In the genomic region with DNA sequence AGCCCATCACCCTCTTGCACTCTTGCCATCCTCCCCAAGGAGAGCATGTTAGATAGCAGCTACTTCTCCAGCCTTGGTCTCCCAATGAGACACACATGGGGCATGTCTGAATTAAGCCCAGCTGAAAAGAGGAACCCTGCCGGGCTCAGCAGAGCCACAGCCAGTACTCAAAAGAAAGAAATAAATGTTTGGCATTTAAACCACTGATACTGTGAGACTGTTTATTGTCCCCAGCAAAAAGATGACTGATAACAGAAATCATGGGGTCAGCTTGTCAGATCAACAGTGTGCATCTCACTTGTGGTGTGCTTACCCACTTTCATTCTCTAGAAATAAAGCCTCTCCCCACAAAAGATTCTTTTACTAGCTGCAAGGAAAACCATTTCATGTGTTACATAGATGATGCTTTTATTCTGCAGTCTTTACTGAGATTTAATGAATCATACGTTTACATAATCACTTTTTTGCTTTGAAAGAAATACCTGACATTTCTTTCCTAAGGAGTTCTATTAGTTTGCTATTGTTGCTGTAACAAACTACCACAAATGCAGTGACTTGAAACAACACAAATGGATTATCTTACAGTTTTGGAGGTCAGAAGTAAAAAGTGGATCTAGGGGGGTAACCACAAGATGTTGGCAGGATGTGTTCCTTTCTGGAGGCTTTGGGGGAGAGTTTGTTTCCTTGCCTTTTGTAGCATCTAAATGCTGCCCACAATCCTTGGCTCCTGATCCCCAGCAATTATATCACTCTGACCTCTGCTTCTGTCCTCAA, we compare ENCODE assay signal across 11 cellular contexts. TPM values are rescaled to one million over a fixed set of nuclear protein-coding genes. Genes with fewer than 3 reads are reported as not detected.
DNase-seq lines count a peak whose midpoint lies in the region; ATAC-seq and TF ChIP-seq lines count a peak whose summit lies in the region.
"Had no signal": no experiment of that assay in that cellular context is flagged by ENCODE, and none has a peak within 500 bp of the region (broad histone marks: within the 10 kb centered on the region; RNA-seq: fewer than 3 reads in every experiment).

No MANE protein-coding gene starts in this region.

- 27% methylated on average over 2 of the region's 2 CpGs for WGBS in SK-N-SH (ENCODE audit: low lambda C conversion rate)
- 38 to 49% (median 41%) methylated on average over 2 of the region's 2 CpGs for WGBS in heart left ventricle, 4 donors

- no peak for TF ChIP-seq EP300 in SK-N-SH (IDR thresholded peaks at IDR 0.05; ENCODE audit: borderline replicate concordance in 1 of 2, low read depth in 1 of 2, low read length in 1 of 2)

- H3K36me3 Mint-ChIP-seq in HFFc6 (ENCODE audit: low read depth): no peaks in the 10 kb centered on the region
- H3K36me3 Mint-ChIP-seq: activated naive CD8-positive, alpha-beta T cell treated with anti-CD3 and anti-CD28 coated beads, Interleukin-2, amount 10 ng/mL, durations not matched to agents 7 days and 5 days had no signal

- no peak overlapping the region for H3K27ac Mint-ChIP-seq in HFFc6
- H3K27ac Mint-ChIP-seq: activated naive CD8-positive, alpha-beta T cell treated with anti-CD3 and anti-CD28 coated beads, Interleukin-2, amount 10 ng/mL, durations not matched to agents 7 days and 5 days had no signal

- DNase-seq in SK-N-SH (peak; percentile 17), Kasumi-1 (lab: John Stamatoyannopoulos, UW) (peak; percentile 22 to 28), renal cortical epithelial cell (ENCODE audit: low read depth) (peak; percentile 89), colonic mucosa (no peak), heart left ventricle (no peak), HFFc6 (no peak)
- DNase-seq: activated naive CD8-positive, alpha-beta T cell treated with anti-CD3 and anti-CD28 coated beads, Interleukin-2, amount 10 ng/mL, durations not matched to agents 7 days and 5 days; MG63; Peyer's patch had no signal

- H3K27me3 ChIP-seq in SK-N-SH (ENCODE audit: insufficient read depth): no peaks in the 10 kb centered on the region
- H3K27me3 ChIP-seq in colonic mucosa: no peaks in the 10 kb centered on the region
- no peaks in the 10 kb centered on the region for H3K27me3 ChIP-seq in heart left ventricle
- H3K27me3 ChIP-seq: MG63, Peyer's patch had no signal

- intact Hi-C loops in colonic mucosa (cut with DNase I): no loop called here
- intact Hi-C loops in heart left ventricle (cut with DNase I): no loop called here

- H3K4me3 ChIP-seq in SK-N-SH (ENCODE audit: low read depth in 2 of 2, low read length in 1 of 2) (no peak overlapping the region), colonic mucosa (no peak overlapping the region), heart left ventricle (no peak overlapping the region)
- H3K4me3 ChIP-seq: MG63, Peyer's patch had no signal

- H3K9me3 Mint-ChIP-seq in HFFc6: no peaks in the 10 kb centered on the region; the same call in 1 of the 2 replicates
- H3K9me3 Mint-ChIP-seq: activated naive CD8-positive, alpha-beta T cell treated with anti-CD3 and anti-CD28 coated beads, Interleukin-2, amount 10 ng/mL, durations not matched to agents 7 days and 5 days had no signal

- H3K9ac ChIP-seq in SK-N-SH (no peak overlapping the region), colonic mucosa (ENCODE audit: low read depth in 2 of 2, low read length in 2 of 2) (no peak overlapping the region)

- CTCF ChIA-PET in SK-N-SH (lab: Yijun Ruan, JAX): interaction anchor here (0.7 to 1.8 kb wide), 6 partner anchors 9 to 931 kb away, joined by 3 to 5 read pairs (median 4); no protein-coding TSS in a partner anchor

- H3K27ac ChIP-seq in SK-N-SH (ENCODE audit: low read depth in 2 of 2, low read length in 1 of 2) (no peak overlapping the region), colonic mucosa (no peak overlapping the region), heart left ventricle (no peak overlapping the region)
- H3K27ac ChIP-seq: Peyer's patch had no signal

- ATAC-seq in SK-N-SH treated with all-trans-retinoic acid at 6 μM for 48 hours (no peak; the same call in 2 of the 3 replicates), HG02798 (IDR thresholded peaks at IDR 0.05; ENCODE audit: poor library complexity, unreplicated experiment) (peak; percentile 56), heart left ventricle (no peak)

- H3K4me1 ChIP-seq in SK-N-SH (ENCODE audit: control insufficient read depth in 1 of 2, insufficient read depth in 2 of 2, low read depth in 1 of 2, low read length in 1 of 2): peaks cover 0 to 4% of the 10 kb centered on the region in 2 experiments; a peak in 2 of 4 replicates
- H3K4me1 ChIP-seq in colonic mucosa: no peaks in the 10 kb centered on the region
- no peaks in the 10 kb centered on the region for H3K4me1 ChIP-seq in heart left ventricle
- H3K4me1 ChIP-seq: Peyer's patch had no signal

- H3K9me3 ChIP-seq in SK-N-SH (no peaks in the 10 kb centered on the region), colonic mucosa (no peaks in the 10 kb centered on the region), heart left ventricle (peaks cover 0 to 5% (median 0%) of the 10 kb centered on the region in 12 donors)
- H3K9me3 ChIP-seq: MG63, Peyer's patch had no signal

- TF ChIP-seq POLR2A in heart left ventricle (IDR thresholded peaks at IDR 0.05): no peak

- POLR2A ChIA-PET in SK-N-SH (lab: Yijun Ruan, JAX): no interaction called here

- H3K36me3 ChIP-seq in SK-N-SH (replicated peaks in 1 of 2; ENCODE audit: control insufficient read depth in 1 of 2, insufficient read depth in 2 of 2, low read length in 1 of 2): no peaks in the 10 kb centered on the region
- H3K36me3 ChIP-seq in colonic mucosa: no peaks in the 10 kb centered on the region
- no peaks in the 10 kb centered on the region for H3K36me3 ChIP-seq in heart left ventricle
- H3K36me3 ChIP-seq: MG63, Peyer's patch had no signal

- no peak for TF ChIP-seq RAD21 in SK-N-SH (IDR thresholded peaks at IDR 0.05; ENCODE audit: low read length)

- H3K4me2 ChIP-seq in SK-N-SH: no peak overlapping the region

- no peaks in the 10 kb centered on the region for H3K4me1 Mint-ChIP-seq in HFFc6 (ENCODE audit: low read depth)

- no peak overlapping the region for H3K4me3 Mint-ChIP-seq in HFFc6
- H3K4me3 Mint-ChIP-seq: activated naive CD8-positive, alpha-beta T cell treated with anti-CD3 and anti-CD28 coated beads, Interleukin-2, amount 10 ng/mL, durations not matched to agents 7 days and 5 days had no signal

- no peaks in the 10 kb centered on the region for H3K79me2 ChIP-seq in SK-N-SH (ENCODE audit: insufficient read depth)

- H4K20me1 ChIP-seq in SK-N-SH (ENCODE audit: insufficient read depth): no peaks in the 10 kb centered on the region

- H3K9me2 ChIP-seq in SK-N-SH: no peaks in the 10 kb centered on the region; the same call in 1 of the 2 replicates

- TF ChIP-seq CTCF in SK-N-SH (IDR thresholded peaks at IDR 0.05) (no peak), colonic mucosa (IDR thresholded peaks at IDR 0.05) (no peak), heart left ventricle (IDR thresholded peaks at IDR 0.05) (no peak), HFFc6 (IDR thresholded peaks at IDR 0.05) (no peak)

- H3F3A ChIP-seq in SK-N-SH (replicated peaks; ENCODE audit: insufficient read depth): no peaks in the 10 kb centered on the region

- H3K27me3 Mint-ChIP-seq in HFFc6 (ENCODE audit: insufficient read depth): no peaks in the 10 kb centered on the region

- no peak overlapping the region for H2AFZ ChIP-seq in SK-N-SH (ENCODE audit: low read depth)

TF ChIP-seq in SK-N-SH, 30 proteins besides CTCF, POLR2A, EP300 and RAD21:
- TF ChIP-seq GATA2 (CRISPR knock-in tag; IDR thresholded peaks at IDR 0.05) (0 out of 2 replicates have a peak, but pooled peaks have one; percentile 21), CHD2 (IDR thresholded peaks at IDR 0.05; ENCODE audit: low read length, partially characterized antibody) (no peak)
TF ChIP-seq in SK-N-SH: peak in this region for 1.

TF ChIP-seq in SK-N-SH treated with all-trans-retinoic acid at 6 μM for 48 hours, 23 proteins besides CTCF, POLR2A, EP300 and RAD21 (continues in another document):
- TF ChIP-seq, protein P1, sequence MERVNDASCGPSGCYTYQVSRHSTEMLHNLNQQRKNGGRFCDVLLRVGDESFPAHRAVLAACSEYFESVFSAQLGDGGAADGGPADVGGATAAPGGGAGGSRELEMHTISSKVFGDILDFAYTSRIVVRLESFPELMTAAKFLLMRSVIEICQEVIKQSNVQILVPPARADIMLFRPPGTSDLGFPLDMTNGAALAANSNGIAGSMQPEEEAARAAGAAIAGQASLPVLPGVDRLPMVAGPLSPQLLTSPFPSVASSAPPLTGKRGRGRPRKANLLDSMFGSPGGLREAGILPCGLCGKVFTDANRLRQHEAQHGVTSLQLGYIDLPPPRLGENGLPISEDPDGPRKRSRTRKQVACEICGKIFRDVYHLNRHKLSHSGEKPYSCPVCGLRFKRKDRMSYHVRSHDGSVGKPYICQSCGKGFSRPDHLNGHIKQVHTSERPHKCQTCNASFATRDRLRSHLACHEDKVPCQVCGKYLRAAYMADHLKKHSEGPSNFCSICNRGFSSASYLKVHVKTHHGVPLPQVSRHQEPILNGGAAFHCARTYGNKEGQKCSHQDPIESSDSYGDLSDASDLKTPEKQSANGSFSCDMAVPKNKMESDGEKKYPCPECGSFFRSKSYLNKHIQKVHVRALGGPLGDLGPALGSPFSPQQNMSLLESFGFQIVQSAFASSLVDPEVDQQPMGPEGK (CRISPR knock-in tag; IDR thresholded peaks at IDR 0.05; ENCODE audit: borderline replicate concordance): no peak
- TF ChIP-seq ZFP3 (CRISPR knock-in tag; IDR thresholded peaks at IDR 0.05) (no peak), ZNF70 (CRISPR knock-in tag; IDR thresholded peaks at IDR 0.05) (no peak)

RNA-seq across cellular contexts. Expression of a gene that starts 20.9 kb away (rescaled TPM):
- polyA plus RNA-seq in SK-N-SH (2012; rRNA removed): 0.42 and 0.44 TPM in 2 replicates
- 0.43 and 0.59 TPM in 2 replicates for polyA plus RNA-seq in SK-N-SH (2012; cell fraction: cytosol; rRNA removed)
- 0.45 and 0.98 TPM in 2 replicates for polyA plus RNA-seq in SK-N-SH (2012; cell fraction: nucleus; rRNA removed)
- total RNA-seq in renal cortical epithelial cell: 3.6 and 4.6 TPM in 2 replicates
- total RNA-seq in colonic mucosa: not detected
- under 1 TPM in 6 of 9 donors, not detected in 3; 0.23 to 0.49 (median 0.43) TPM for total RNA-seq in heart left ventricle
- 1 to 10 TPM in 1 of 2 donors, not detected in 1; 1.3 TPM for polyA plus RNA-seq in heart left ventricle
- under 1 TPM in 3 of 6 experiments, not detected in 3; 0.35 to 0.57 (median 0.37) TPM for total RNA-seq in HFFc6 (2021; fragmentation: NEBNext Ultra II Directional; extraction: Animal tissue kit (Norgen Biotek cat#: 25700))
- total RNA-seq: Peyer's patch had no signal

Comparison
In these comparisons a context has a peak if more than half of its experiments do, and no peak if none do; other contexts are left out.
1. DNase-seq: peak in SK-N-SH (single experiment), Kasumi-1 (2 of 2) and renal cortical epithelial cell (single experiment); none in colonic mucosa (single experiment), heart left ventricle (0 of 5) and HFFc6 (single experiment).